ENCODE assay signal across 8 cellular contexts in genomic region chr10:11823122-11823988, GRCh38. TPM values are rescaled to one million over a fixed set of nuclear protein-coding genes. Genes with fewer than 3 reads are reported as not detected.
DNase-seq lines count a peak whose midpoint lies in the region; ATAC-seq and TF ChIP-seq lines count a peak whose summit lies in the region.

TSS of gene PROSER2 (plus strand) at chr10:11823356. CDS start at chr10:11852078, 28,722 bp downstream.

- H3K27ac Mint-ChIP-seq in CD4-positive, alpha-beta memory T cell = peak within 1 kb of the TSS in 2 of 7 donors; percentile 19 to 85

- H2AFZ ChIP-seq in HCT116 (ENCODE audit: low read depth, low read length, poor library complexity, severe bottlenecking) = peak within 1 kb of the TSS; percentile 44

- peak within 1 kb of the TSS; percentile 58 to 85 (median 80) for H3K4me3 Mint-ChIP-seq in CD4-positive, alpha-beta memory T cell

- H3K27me3 Mint-ChIP-seq in CD4-positive, alpha-beta memory T cell = peaks cover 38 to 48% of the 10 kb centered on the region in 2 donors

- peaks cover 56% of the 10 kb centered on the region for H3K79me2 ChIP-seq in HCT116 (ENCODE audit: insufficient read depth, low read length)

- ATAC-seq in HCT116 (peak; percentile 85), GM18861 (IDR thresholded peaks at IDR 0.05; ENCODE audit: unreplicated experiment) (no peak)

- no peak within 1 kb of the TSS for H3K4me3 ChIP-seq in CD4-positive, alpha-beta memory T cell (ENCODE audit: low read length in 2 of 2)
- H3K4me3 ChIP-seq in HCT116 (replicated peaks in 1 of 2; ENCODE audit: low read depth in 1 of 2, low read length in 2 of 2) = peak within 1 kb of the TSS; percentile 80 to 89
- peak within 1 kb of the TSS; percentile 55 for H3K4me3 ChIP-seq in iPS DF 6.9 (ENCODE audit: low read length)
- peak within 1 kb of the TSS; percentile 48 to 91 (median 67) for H3K4me3 ChIP-seq in skin epidermis

- POLR2A ChIA-PET in CD4-positive, alpha-beta memory T cell (lab: Charles Lee; ENCODE audit: partially characterized antibody) = no interaction called here
- POLR2A ChIA-PET in HCT116 (lab: Charles Lee) (interaction anchor here (0.6 to 1.2 kb wide), 2 partner anchors 31 to 53 kb away, joined by 3 read pairs; no protein-coding TSS in a partner anchor), RWPE1 (lab: Yijun Ruan, JAX; ENCODE audit: low non-redundant PET) (interaction anchor here (0.7 kb wide), 1 partner anchor 21 kb away, joined by 3 read pairs; no protein-coding TSS in a partner anchor)

- peak within 1 kb of the TSS; percentile 95 for H3K9ac ChIP-seq in HCT116 (ENCODE audit: low read length)

- TF ChIP-seq CTCF in HCT116 (IDR thresholded peaks at IDR 0.05 in 2 of 3, conservative IDR thresholded peaks at IDR 0.05 in 1 of 3; ENCODE audit: borderline replicate concordance in 1 of 3, insufficient read depth in 1 of 3, low read depth in 2 of 3, low read length in 2 of 3) = peak in 1 of 3 experiments; percentile 4; a peak in 1 of 6 replicates
- no peak for TF ChIP-seq CTCF in RWPE1 (conservative IDR thresholded peaks at IDR 0.05; ENCODE audit: low read depth)

- no peaks in the 10 kb centered on the region for H3K27me3 ChIP-seq in CD4-positive, alpha-beta memory T cell (ENCODE audit: insufficient read depth, low read length)
- H3K27me3 ChIP-seq in HCT116 (ENCODE audit: insufficient read depth, low read length) = no peaks in the 10 kb centered on the region
- H3K27me3 ChIP-seq in iPS DF 6.9 (ENCODE audit: control insufficient read depth, insufficient read depth, low read length) = 0 out of 2 replicates have a peak, but pooled peaks cover 1% of the 10 kb centered on the region

- peak in 4 of 5 donors; percentile 18 to 39 (median 28) for DNase-seq in CD4-positive, alpha-beta memory T cell
- peak; percentile 27 for DNase-seq in HCT116 (ENCODE audit: low read depth, low spot score)
- DNase-seq in RWPE1 (ENCODE audit: low spot score) = peak; percentile 64
- DNase-seq in astrocyte of the hippocampus (ENCODE audit: low read depth, low spot score) = peak; percentile 85
- no peak for DNase-seq in iPS DF 6.9 (ENCODE audit: low read depth, low spot score)
- no peak for DNase-seq in posterior vena cava (ENCODE audit: low spot score)

- CTCF ChIA-PET in CD4-positive, alpha-beta memory T cell (lab: Charles Lee; ENCODE audit: partially characterized antibody) = no interaction called here
- CTCF ChIA-PET in HCT116 (lab: Charles Lee) (interaction anchor here (0.7 to 2.4 kb wide), 3 partner anchors 30 to 160 kb away, joined by 3 to 5 read pairs (median 4); no protein-coding TSS in a partner anchor), RWPE1 (lab: Yijun Ruan, JAX) (interaction anchor here (0.8 kb wide), 1 partner anchor 40 kb away, joined by 3 read pairs; no protein-coding TSS in a partner anchor)

- BruUV-seq in HCT116 (replicated peaks; lab: Mats Ljungman, UMichigan) = no TSS peak

- H3K4me1 ChIP-seq in CD4-positive, alpha-beta memory T cell (ENCODE audit: insufficient read depth, low read length) = peaks cover 9% of the 10 kb centered on the region
- H3K4me1 ChIP-seq in HCT116 (ENCODE audit: control insufficient read depth in 1 of 2, insufficient read depth in 2 of 2, low read length in 2 of 2) = peaks cover 15 to 62% of the 10 kb centered on the region in 2 experiments
- no peaks in the 10 kb centered on the region for H3K4me1 ChIP-seq in iPS DF 6.9 (ENCODE audit: control insufficient read depth, insufficient read depth, low read length)

- WGBS in iPS DF 6.9 (ENCODE audit: insufficient coverage, insufficient read length) = no CpG with 5 or more reads among the region's 114 CpGs

- H3K36me3 Mint-ChIP-seq in CD4-positive, alpha-beta memory T cell = no peaks in the 10 kb centered on the region

- RAD21 ChIA-PET in HCT116 (lab: Charles Lee; ENCODE audit: low non-redundant PET in 1 of 2, low total read pairs in 2 of 2, uncharacterized antibody in 2 of 2, unreplicated experiment in 2 of 2) = no interaction called here

- peak within 1 kb of the TSS; percentile 78 for H3K4me2 ChIP-seq in HCT116 (ENCODE audit: low read length)

- TF ChIP-seq RAD21 in HCT116 (IDR thresholded peaks at IDR 0.05; ENCODE audit: low read depth) = no peak

- H3K36me3 ChIP-seq in CD4-positive, alpha-beta memory T cell (ENCODE audit: insufficient read depth, low read length) = no peaks in the 10 kb centered on the region
- H3K36me3 ChIP-seq in HCT116 (ENCODE audit: control insufficient read depth in 1 of 2, insufficient read depth in 2 of 2, low read length in 2 of 2) (no peaks in the 10 kb centered on the region), iPS DF 6.9 (ENCODE audit: control insufficient read depth, insufficient read depth, low read length) (no peaks in the 10 kb centered on the region)

- TF ChIP-seq POLR2A in HCT116 (IDR thresholded peaks at IDR 0.05; ENCODE audit: borderline replicate concordance, extremely low read depth, insufficient read depth, insufficient read length) = peak; percentile 75

- no peaks in the 10 kb centered on the region for H3K9me2 ChIP-seq in HCT116 (ENCODE audit: insufficient read depth)

- no peak within 1 kb of the TSS for H3K27ac ChIP-seq in CD4-positive, alpha-beta memory T cell (ENCODE audit: low read depth, low read length)
- H3K27ac ChIP-seq in HCT116 (ENCODE audit: low read depth, low read length) (peak within 1 kb of the TSS; percentile 73; the same call in 1 of the 2 replicates), RWPE1 (peak within 1 kb of the TSS; percentile 82), iPS DF 6.9 (ENCODE audit: low read length) (no peak within 1 kb of the TSS), skin epidermis (peak within 1 kb of the TSS in 19 of 21 experiments; percentile 1 to 92 (median 75))

- H4K20me1 ChIP-seq in HCT116 (ENCODE audit: insufficient read depth) = peaks cover 14% of the 10 kb centered on the region; the same call in 1 of the 2 replicates

- no peaks in the 10 kb centered on the region for H3K9me3 ChIP-seq in CD4-positive, alpha-beta memory T cell (ENCODE audit: control insufficient read depth in 1 of 2, low read length in 2 of 2)
- H3K9me3 ChIP-seq in HCT116 (ENCODE audit: control insufficient read depth in 1 of 2, insufficient read depth in 1 of 2, low read depth in 1 of 2, low read length in 2 of 2) (no peaks in the 10 kb centered on the region), iPS DF 6.9 (ENCODE audit: control insufficient read depth, insufficient read depth, low read length) (no peaks in the 10 kb centered on the region)

- peaks cover 0 to 1% (median 0%) of the 10 kb centered on the region in 8 donors for H3K9me3 Mint-ChIP-seq in CD4-positive, alpha-beta memory T cell

- intact Hi-C loops in CD4-positive, alpha-beta memory T cell (cut with micrococcal nuclease) = no loop called here
- intact Hi-C loops in HCT116 (cut with micrococcal nuclease) = no loop called here
- intact Hi-C loops in posterior vena cava (cut with DNase I) = no loop called here

- H3K4me1 Mint-ChIP-seq in CD4-positive, alpha-beta memory T cell = peaks cover 6 to 15% (median 9%) of the 10 kb centered on the region in 4 donors

TF ChIP-seq in HCT116, 20 proteins besides CTCF, POLR2A, EP300 and RAD21:
- no peak for TF ChIP-seq REST (IDR thresholded peaks at IDR 0.05; ENCODE audit: low read depth)
- 0 out of 2 replicates have a peak, but pooled peaks have one; percentile 26 for TF ChIP-seq SIN3A (IDR thresholded peaks at IDR 0.05; ENCODE audit: low read depth)
- TF ChIP-seq CBX3 (IDR thresholded peaks at IDR 0.05; ENCODE audit: low read depth) = no peak
- no peak for TF ChIP-seq ATF3 (IDR thresholded peaks at IDR 0.05)
- peak; percentile 91 for TF ChIP-seq POLR2AphosphoS5 (IDR thresholded peaks at IDR 0.05; ENCODE audit: low read depth, low read length)
- no peak for TF ChIP-seq FOSL1 (IDR thresholded peaks at IDR 0.05; ENCODE audit: low read depth)

RNA-seq across cellular contexts. Expression of gene PROSER2, which starts in this region (rescaled TPM):
- total RNA-seq in CD4-positive, alpha-beta memory T cell = 1 to 10 TPM in 1 of 2 experiments, under 1 TPM in 1; 0.47 to 1.3 TPM
- 1 to 10 TPM in 1 of 2 donors, under 1 TPM in 1; 0.18 to 1.1 TPM for polyA plus RNA-seq in CD4-positive, alpha-beta memory T cell
- total RNA-seq in HCT116 (2021; ENCODE audit: unreplicated experiment) (46.2 TPM), posterior vena cava (1 to 10 TPM; 1.6 to 2.0 TPM)
- polyA plus RNA-seq in HCT116 (2012) = 35.4 and 37.9 TPM in 2 replicates

Comparison
In these comparisons a context has a peak if more than half of its experiments do, and no peak if none do; other contexts are left out.
1. RNA of gene PROSER2 (total RNA-seq): 46.2 TPM in HCT116 (single experiment); 1.6 to 2.0 TPM in posterior vena cava and 0.47 to 1.3 TPM in CD4-positive, alpha-beta memory T cell; every median in the first group is over 10 times any median in the second.
2. DNase-seq: peak in CD4-positive, alpha-beta memory T cell (4 of 5), HCT116 (single experiment), RWPE1 (single experiment) and astrocyte of the hippocampus (single experiment); none in iPS DF 6.9 (single experiment) and posterior vena cava (single experiment).
3. H3K27ac ChIP-seq: peak in HCT116 (single experiment), RWPE1 (single experiment) and skin epidermis (19 of 21); none in CD4-positive, alpha-beta memory T cell (single experiment) and iPS DF 6.9 (single experiment).
4. H3K4me3 ChIP-seq: peak in HCT116 (2 of 2), iPS DF 6.9 (single experiment) and skin epidermis (7 of 7); none in CD4-positive, alpha-beta memory T cell (0 of 2).